10 cellular contexts compared by ENCODE assay signal in the genomic region with DNA sequence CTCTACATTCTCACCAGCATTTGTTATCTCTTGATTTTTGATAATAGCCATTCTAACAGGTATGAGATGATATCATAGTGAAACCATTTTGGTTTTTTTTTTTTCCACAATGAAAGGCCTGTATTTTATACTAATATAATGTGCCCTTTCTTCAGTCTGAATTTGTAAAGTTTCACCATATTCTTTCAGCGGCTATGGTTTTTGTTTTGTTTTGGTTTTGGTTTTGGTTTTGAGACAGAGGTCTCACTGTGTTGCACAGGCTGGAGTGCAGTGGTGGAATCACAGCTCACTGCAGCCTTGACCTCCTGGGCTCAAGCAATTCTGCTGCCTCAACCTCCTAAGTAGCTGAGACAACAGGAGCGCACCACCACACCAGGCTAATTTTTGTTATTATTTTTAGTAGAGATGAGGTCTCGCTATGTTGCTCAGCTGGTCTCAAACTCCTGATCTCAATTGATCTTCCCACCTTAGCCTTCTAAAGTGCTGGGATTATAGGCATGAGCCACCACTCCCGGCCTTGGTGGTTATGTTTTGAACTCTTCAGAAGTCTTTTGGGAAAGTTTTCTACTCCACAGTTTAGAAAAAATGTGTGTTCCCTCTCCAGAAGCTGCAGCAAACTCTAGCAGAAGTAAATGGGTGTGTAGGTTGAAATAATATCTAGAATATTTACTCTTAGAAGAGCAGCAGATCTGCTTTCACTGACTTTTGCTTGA.
DNase-seq lines count a peak whose midpoint lies in the region; ATAC-seq and TF ChIP-seq lines count a peak whose summit lies in the region.
"Had no signal": no experiment of that assay in that cellular context is flagged by ENCODE, and none has a peak within 500 bp of the region (broad histone marks: within the 10 kb centered on the region; RNA-seq: fewer than 3 reads in every experiment).

No MANE protein-coding gene starts in this region.

- TF ChIP-seq CTCF in chondrocyte (IDR thresholded peaks at IDR 0.05) = no peak

- peaks cover under 1% of the 10 kb centered on the region for H3K27me3 Mint-ChIP-seq in activated naive CD4-positive, alpha-beta T cell treated with anti-CD3 and anti-CD28 coated beads, Interleukin-2, amount 10 ng/mL, durations not matched to agents 7 days and 5 days
- peaks cover 5 to 6% of the 10 kb centered on the region in 2 donors for H3K27me3 Mint-ChIP-seq in effector memory CD8-positive, alpha-beta T cell
- no peaks in the 10 kb centered on the region for H3K27me3 Mint-ChIP-seq in stimulated activated naive CD8-positive, alpha-beta T cell treated with anti-CD3 and anti-CD28 coated beads, Interleukin-15, Interleukin-2, amounts not matched to agents 100 ng/mL and 50 ng/mL, for 24 hours
- H3K27me3 Mint-ChIP-seq in chondrocyte (ENCODE audit: low read depth) = no peaks in the 10 kb centered on the region

- peak overlapping the region; percentile 45 for H3K4me3 Mint-ChIP-seq in activated naive CD4-positive, alpha-beta T cell treated with anti-CD3 and anti-CD28 coated beads, Interleukin-2, amount 10 ng/mL, durations not matched to agents 7 days and 5 days
- peak overlapping the region; percentile 59 to 71 for H3K4me3 Mint-ChIP-seq in effector memory CD8-positive, alpha-beta T cell
- H3K4me3 Mint-ChIP-seq in stimulated activated naive CD8-positive, alpha-beta T cell treated with anti-CD3 and anti-CD28 coated beads, Interleukin-15, Interleukin-2, amounts not matched to agents 100 ng/mL and 50 ng/mL, for 24 hours = peak overlapping the region; percentile 65
- H3K4me3 Mint-ChIP-seq in chondrocyte (ENCODE audit: unreplicated experiment) = no peak overlapping the region

- DNase-seq in activated naive CD4-positive, alpha-beta T cell treated with anti-CD3 and anti-CD28 coated beads, Interleukin-2, amount 10 ng/mL, durations not matched to agents 7 days and 5 days = peak; percentile 33
- no peak for DNase-seq in activated naive CD4-positive, alpha-beta T cell treated with Interleukin-2 at 50 U/mL for 16 hours
- no peak for DNase-seq in effector memory CD8-positive, alpha-beta T cell
- DNase-seq in Kasumi-1 (lab: John Stamatoyannopoulos, UW) (no peak), chondrocyte (ENCODE audit: low spot score) (no peak), NCI-H146 treated with DMSO at 0.1 percent for 48 hours (lab: John Stamatoyannopoulos, UW; ENCODE audit: unreplicated experiment) (no peak)
- DNase-seq: kidney, NCI-H69 had no signal

- peaks cover 45% of the 10 kb centered on the region for H3K4me1 Mint-ChIP-seq in activated naive CD4-positive, alpha-beta T cell treated with anti-CD3 and anti-CD28 coated beads, Interleukin-2, amount 10 ng/mL, durations not matched to agents 7 days and 5 days
- peaks cover 14 to 16% of the 10 kb centered on the region in 2 donors for H3K4me1 Mint-ChIP-seq in effector memory CD8-positive, alpha-beta T cell (ENCODE audit: low read depth in 2 of 2)
- H3K4me1 Mint-ChIP-seq in stimulated activated naive CD8-positive, alpha-beta T cell treated with anti-CD3 and anti-CD28 coated beads, Interleukin-15, Interleukin-2, amounts not matched to agents 100 ng/mL and 50 ng/mL, for 24 hours (ENCODE audit: low read depth) = peaks cover 42% of the 10 kb centered on the region
- H3K4me1 Mint-ChIP-seq in chondrocyte (ENCODE audit: low read depth) = no peaks in the 10 kb centered on the region

- no peaks in the 10 kb centered on the region for H3K9me3 Mint-ChIP-seq in activated naive CD4-positive, alpha-beta T cell treated with anti-CD3 and anti-CD28 coated beads, Interleukin-2, amount 10 ng/mL, durations not matched to agents 7 days and 5 days
- H3K9me3 Mint-ChIP-seq in effector memory CD8-positive, alpha-beta T cell = peaks cover 0 to 1% of the 10 kb centered on the region in 2 donors
- H3K9me3 Mint-ChIP-seq in stimulated activated naive CD8-positive, alpha-beta T cell treated with anti-CD3 and anti-CD28 coated beads, Interleukin-15, Interleukin-2, amounts not matched to agents 100 ng/mL and 50 ng/mL, for 24 hours = no peaks in the 10 kb centered on the region
- H3K9me3 Mint-ChIP-seq in chondrocyte (ENCODE audit: low read depth) = no peaks in the 10 kb centered on the region

- H3K27ac Mint-ChIP-seq in activated naive CD4-positive, alpha-beta T cell treated with anti-CD3 and anti-CD28 coated beads, Interleukin-2, amount 10 ng/mL, durations not matched to agents 7 days and 5 days = peak overlapping the region; percentile 88
- peak overlapping the region; percentile 78 to 88 for H3K27ac Mint-ChIP-seq in effector memory CD8-positive, alpha-beta T cell
- peak overlapping the region; percentile 74 for H3K27ac Mint-ChIP-seq in stimulated activated naive CD8-positive, alpha-beta T cell treated with anti-CD3 and anti-CD28 coated beads, Interleukin-15, Interleukin-2, amounts not matched to agents 100 ng/mL and 50 ng/mL, for 24 hours
- no peak overlapping the region for H3K27ac Mint-ChIP-seq in chondrocyte (ENCODE audit: unreplicated experiment)

- ATAC-seq in HG03565 (IDR thresholded peaks at IDR 0.05; ENCODE audit: unreplicated experiment) = peak; percentile 37
- ATAC-seq in effector memory CD8-positive, alpha-beta T cell (replicated peaks) = peak; percentile 53

- CTCF ChIA-PET in activated naive CD4-positive, alpha-beta T cell treated with anti-CD3 and anti-CD28 coated beads, Interleukin-2, amount 10 ng/mL, durations not matched to agents 7 days and 5 days (lab: Charles Lee) = interaction anchor here (0.6 to 2.6 kb wide), 5 partner anchors 29 to 69 kb away, joined by 3 to 40 read pairs (median 4); no protein-coding TSS in a partner anchor

- peaks cover 2% of the 10 kb centered on the region for H3K36me3 Mint-ChIP-seq in activated naive CD4-positive, alpha-beta T cell treated with anti-CD3 and anti-CD28 coated beads, Interleukin-2, amount 10 ng/mL, durations not matched to agents 7 days and 5 days
- no peaks in the 10 kb centered on the region for H3K36me3 Mint-ChIP-seq in effector memory CD8-positive, alpha-beta T cell (ENCODE audit: insufficient read depth)
- H3K36me3 Mint-ChIP-seq in stimulated activated naive CD8-positive, alpha-beta T cell treated with anti-CD3 and anti-CD28 coated beads, Interleukin-15, Interleukin-2, amounts not matched to agents 100 ng/mL and 50 ng/mL, for 24 hours (ENCODE audit: low read depth) = no peaks in the 10 kb centered on the region
- H3K36me3 Mint-ChIP-seq in chondrocyte (ENCODE audit: low read depth) = no peaks in the 10 kb centered on the region
